In genomic region chr18:13604751-13605150, GRCh38 we compare ENCODE assay signal across 25 cellular contexts.
"Had no signal": no experiment of that assay in that cellular context is flagged by ENCODE, and none has a peak within 500 bp of the region (broad histone marks: within the 10 kb centered on the region; RNA-seq: fewer than 3 reads in every experiment).

No MANE protein-coding gene starts in this region.

- ATAC-seq: effector memory CD8-positive, alpha-beta T cell; gastroesophageal sphincter; left colon; sciatic nerve; T-helper 17 cell had no signal

- H3K4me3 ChIP-seq: breast epithelium, colonic mucosa, dorsolateral prefrontal cortex, esophagus squamous epithelium, gastroesophageal sphincter, heart right ventricle, lung, upper lobe of left lung had no signal

- H3K27me3 ChIP-seq: breast epithelium, colonic mucosa, dorsolateral prefrontal cortex, esophagus squamous epithelium, gastroesophageal sphincter, heart right ventricle, upper lobe of left lung had no signal

- H3K9me3 ChIP-seq: breast epithelium, colonic mucosa, esophagus squamous epithelium, gastroesophageal sphincter, heart right ventricle, upper lobe of left lung had no signal

- H3K4me1 ChIP-seq: breast epithelium, colonic mucosa had no signal

- H3K27ac ChIP-seq: breast epithelium, colonic mucosa, esophagus squamous epithelium, gastroesophageal sphincter, heart right ventricle, upper lobe of left lung had no signal

- H3K36me3 ChIP-seq: breast epithelium, colonic mucosa, esophagus squamous epithelium, gastroesophageal sphincter, heart right ventricle, upper lobe of left lung had no signal

- DNase-seq: activated CD4-positive, alpha-beta T cell treated with anti-CD3 and anti-CD28 coated beads, Interleukin-2, amount 10 ng/mL, durations not matched to agents 24 days and 14 days; activated CD8-positive, alpha-beta memory T cell treated with anti-CD3 and anti-CD28 coated beads, Interleukin-2, amount 50 U/mL, for 48 hours; activated naive CD4-positive, alpha-beta T cell treated with Interleukin-2 at 50 U/mL for 16 hours; activated naive CD8-positive, alpha-beta T cell treated with anti-CD3 and anti-CD28 coated beads, Interleukin-2, amount 10 ng/mL, durations not matched to agents 7 days and 5 days; activated T-cell treated with anti-CD3 and anti-CD28 coated beads, Interleukin-2, amount 50 U/mL, for 48 hours; amniotic stem cell; colonic mucosa; effector memory CD8-positive, alpha-beta T cell; esophagus squamous epithelium; heart right ventricle; islet precursor cell; left colon; naive B cell; nucleus accumbens; small intestine; stimulated activated CD4-positive, alpha-beta T cell treated with anti-CD3 and anti-CD28 coated beads, Interleukin-4, amount 100 ng/mL, for 1 hour; stimulated activated naive CD4-positive, alpha-beta T cell treated with Interleukin-2 at 50 U/mL for 16 hours; SW 1271; T-helper 17 cell; upper lobe of left lung had no signal
